21 cellular contexts compared by ENCODE assay signal in genomic region chr17:66938656-66939055, GRCh38. TPM values are rescaled to one million over a fixed set of nuclear protein-coding genes. Genes with fewer than 3 reads are reported as not detected.
A peak's percentile ranks its signal among the peaks of the same experiment; 100 is the strongest.
DNase-seq lines count a peak whose midpoint lies in the region; ATAC-seq, FAIRE-seq and TF ChIP-seq lines count a peak whose summit lies in the region.
"Had no signal": no experiment of that assay in that cellular context is flagged by ENCODE, and none has a peak within 500 bp of the region (broad histone marks: within the 10 kb centered on the region; RNA-seq: fewer than 3 reads in every experiment).

No MANE protein-coding gene starts in this region.

- TF ChIP-seq POLR2A in IMR-90 (IDR thresholded peaks at IDR 0.05; ENCODE audit: low read depth, low read length), result no peak

- no peaks in the 10 kb centered on the region; the same call in 1 of the 2 replicates for H3K9me1 ChIP-seq in IMR-90 (ENCODE audit: insufficient read depth, low read length)

- H4K20me1 ChIP-seq in IMR-90 (ENCODE audit: insufficient read depth, low read length), result no peaks in the 10 kb centered on the region

- in situ Hi-C loops in IMR-90 (cut with MboI; ENCODE audit: low sequenced_read_pairs), result no loop called here

- no peak overlapping the region for H4K5ac ChIP-seq in IMR-90 (ENCODE audit: low read depth, low read length)

- H3K27ac ChIP-seq in IMR-90 (ENCODE audit: insufficient read depth, low read length), result no peak overlapping the region
- H3K27ac ChIP-seq in neuronal stem cell (replicated peaks; ENCODE audit: low read length), result no peak overlapping the region
- no peak overlapping the region for H3K27ac ChIP-seq in foreskin keratinocyte
- H3K27ac ChIP-seq: C4-2B had no signal

- peaks cover 7% of the 10 kb centered on the region for H3K27me3 Mint-ChIP-seq in chondrocyte (ENCODE audit: low read depth)

- H2AK9ac ChIP-seq in IMR-90 (replicated peaks; ENCODE audit: low read depth, low read length, poor library complexity), result peak overlapping the region; percentile 9

- dilution Hi-C loops in IMR-90 (cut with HindIII; ENCODE audit: low sequenced_read_pairs, unreplicated experiment), result no loop called here

- H2BK15ac ChIP-seq in IMR-90 (ENCODE audit: low read depth, low read length), result no peak overlapping the region
- peak overlapping the region; percentile 53 for H2BK15ac ChIP-seq in neuronal stem cell (ENCODE audit: low read length)

- H4K8ac ChIP-seq in IMR-90 (ENCODE audit: low read depth in 2 of 2, low read length in 2 of 2) (no peak overlapping the region), neuronal stem cell (ENCODE audit: low read depth, low read length) (no peak overlapping the region)

- H2BK120ac ChIP-seq in IMR-90 (ENCODE audit: low read depth, low read length) (no peak overlapping the region), neuronal stem cell (ENCODE audit: low read depth, low read length) (no peak overlapping the region)

- H3K23ac ChIP-seq in IMR-90 (ENCODE audit: low read depth, low read length) (no peak overlapping the region), neuronal stem cell (ENCODE audit: low read depth, low read length, poor library complexity) (no peak overlapping the region)

- no peak for ATAC-seq in IMR-90 (ENCODE audit: low read depth)
- ATAC-seq in foreskin keratinocyte, result no peak
- ATAC-seq: GM23338, HCT116 had no signal

- H4K91ac ChIP-seq in IMR-90 (ENCODE audit: insufficient read depth, low read depth, low read length) (no peak overlapping the region), neuronal stem cell (ENCODE audit: low read depth, low read length, poor library complexity) (no peak overlapping the region)

- no TSS peak for BruUV-seq in IMR-90 (replicated peaks; lab: Mats Ljungman, UMichigan)

- intact Hi-C loops in IMR-90 (cut with micrococcal nuclease), result no loop called here

- H3K27me3 ChIP-seq in IMR-90 (ENCODE audit: control insufficient read depth, insufficient read depth, low read length), result peaks cover 32% of the 10 kb centered on the region
- H3K27me3 ChIP-seq in neuronal stem cell (ENCODE audit: control insufficient read depth in 3 of 3, insufficient read depth in 3 of 3, low read depth in 1 of 3, low read length in 3 of 3), result peaks cover 0 to 25% (median 0%) of the 10 kb centered on the region in 3 experiments
- H3K27me3 ChIP-seq in foreskin keratinocyte, result peaks cover 4% of the 10 kb centered on the region

- H3K4me3 Mint-ChIP-seq in chondrocyte (ENCODE audit: unreplicated experiment), result no peak overlapping the region
- H3K4me3 Mint-ChIP-seq: CD4-positive, alpha-beta T cell; GM23338; HFFc6 had no signal

- H3K4me2 ChIP-seq in IMR-90 (ENCODE audit: low read depth, low read length), result no peak overlapping the region
- H3K4me2 ChIP-seq in neuronal stem cell (ENCODE audit: insufficient read depth, low read length, poor library complexity, severe bottlenecking), result no peak overlapping the region
- H3K4me2 ChIP-seq: GM23338 had no signal

- no peaks in the 10 kb centered on the region for H3K36me3 ChIP-seq in IMR-90 (ENCODE audit: control insufficient read depth, insufficient read depth, low read length)
- H3K36me3 ChIP-seq in neuronal stem cell (replicated peaks in 1 of 2; ENCODE audit: control insufficient read depth in 2 of 2, insufficient read depth in 2 of 2, low read length in 2 of 2), result no peaks in the 10 kb centered on the region

- no peak for DNase-seq in IMR-90
- DNase-seq in chondrocyte (ENCODE audit: low spot score), result peak; percentile 52
- DNase-seq in neuronal stem cell (ENCODE audit: low spot score), result no peak
- no peak for DNase-seq in urothelium cell line (ENCODE audit: low spot score)
- DNase-seq in activated CD4-positive, alpha-beta T cell treated with anti-CD3 and anti-CD28 coated beads for 1 hour, result no peak
- no peak for DNase-seq in stimulated activated CD4-positive, alpha-beta T cell treated with anti-CD3 and anti-CD28 coated beads, Interleukin-4, amount 100 ng/mL, for 24 hours
- DNase-seq in foreskin keratinocyte, result no peak
- DNase-seq: AML-193; Caco-2; CD4-positive, alpha-beta T cell; DMS153; DMS79; GDM1; H7; HFFc6 had no signal

- H3K14ac ChIP-seq in IMR-90 (replicated peaks; ENCODE audit: low read depth, low read length), result no peak overlapping the region
- H3K14ac ChIP-seq in neuronal stem cell (ENCODE audit: low read length), result no peak overlapping the region

- H3K4me1 Mint-ChIP-seq in chondrocyte (ENCODE audit: low read depth), result peaks cover 4% of the 10 kb centered on the region

- 50% methylated on average over 3 of the region's 10 CpGs; no CpG with 5 or more reads in 1 of the 2 experiments for WGBS in IMR-90 (ENCODE audit: extremely low coverage in 2 of 2, insufficient read length in 1 of 2), 2 experiments
- WGBS in neuronal stem cell (ENCODE audit: extremely low coverage in 2 of 2, insufficient read length in 2 of 2, insufficient replicate concordance in 1 of 2), 2 donors, result no CpG with 5 or more reads among the region's 10 CpGs

- H3K9me3 ChIP-seq in IMR-90 (ENCODE audit: control insufficient read depth, insufficient read depth, low read length), result peaks cover 15% of the 10 kb centered on the region
- H3K9me3 ChIP-seq in neuronal stem cell (replicated peaks in 1 of 2; ENCODE audit: control insufficient read depth in 2 of 2, insufficient read depth in 1 of 2, low read depth in 1 of 2, low read length in 2 of 2), result peaks cover 6 to 7% of the 10 kb centered on the region in 2 donors

- TF ChIP-seq CTCF in IMR-90 (conservative IDR thresholded peaks at IDR 0.05; ENCODE audit: low read depth, low read length) (no peak), chondrocyte (IDR thresholded peaks at IDR 0.05) (no peak), foreskin keratinocyte (conservative IDR thresholded peaks at IDR 0.05) (no peak)

- no peak overlapping the region for H3K56ac ChIP-seq in IMR-90 (ENCODE audit: extremely low read depth, insufficient read depth, low read length)

- peaks cover 8% of the 10 kb centered on the region for H3K36me3 Mint-ChIP-seq in chondrocyte (ENCODE audit: low read depth)

- H2BK5ac ChIP-seq in IMR-90 (ENCODE audit: low read depth, low read length, poor library complexity, severe bottlenecking) (no peak overlapping the region), neuronal stem cell (ENCODE audit: low read length) (no peak overlapping the region)

- H3K79me1 ChIP-seq in IMR-90 (ENCODE audit: low read depth in 1 of 2, low read length in 2 of 2) (no peaks in the 10 kb centered on the region), neuronal stem cell (ENCODE audit: low read depth, low read length) (no peaks in the 10 kb centered on the region)

- no peaks in the 10 kb centered on the region for H3K4me1 ChIP-seq in IMR-90 (ENCODE audit: control insufficient read depth, insufficient read depth, low read length)
- H3K4me1 ChIP-seq in neuronal stem cell (ENCODE audit: control insufficient read depth in 2 of 2, insufficient read depth in 1 of 2, low read depth in 1 of 2, low read length in 2 of 2), result no peaks in the 10 kb centered on the region
- H3K4me1 ChIP-seq in foreskin keratinocyte, result no peaks in the 10 kb centered on the region

- H2BK12ac ChIP-seq in neuronal stem cell (ENCODE audit: low read length), result no peak overlapping the region

- H3K18ac ChIP-seq in IMR-90 (ENCODE audit: low read depth, low read length) (no peak overlapping the region), neuronal stem cell (ENCODE audit: low read length) (peak overlapping the region; percentile 11)

- CTCF ChIA-PET in IMR-90 (lab: Yijun Ruan, JAX), result no interaction called here

- no peak overlapping the region for H3K4ac ChIP-seq in IMR-90 (ENCODE audit: low read depth, low read length)
- H3K4ac ChIP-seq in neuronal stem cell (ENCODE audit: low read length), result no peak overlapping the region

- no peak overlapping the region for H2AK5ac ChIP-seq in IMR-90 (ENCODE audit: low read depth, low read length)
- no peak overlapping the region for H2AK5ac ChIP-seq in neuronal stem cell (ENCODE audit: low read depth, low read length)

- no peak for TF ChIP-seq RAD21 in IMR-90 (IDR thresholded peaks at IDR 0.05; ENCODE audit: low read length)

- FAIRE-seq in urothelium cell line (lab: Jason Lieb, UNC), result peak; percentile 23
- FAIRE-seq: A204.1, D721Med, HTR-8/SVneo had no signal

- peaks cover 30% of the 10 kb centered on the region for H3K9me3 Mint-ChIP-seq in chondrocyte (ENCODE audit: low read depth)
- H3K9me3 Mint-ChIP-seq: HFFc6 had no signal

- H3K4me3 ChIP-seq in IMR-90 (ENCODE audit: insufficient read depth, low read depth, low read length) (no peak overlapping the region), neuronal stem cell (ENCODE audit: low read length in 2 of 2) (no peak overlapping the region)
- H3K4me3 ChIP-seq: GM23338 had no signal

- no peak overlapping the region for H3K27ac Mint-ChIP-seq in chondrocyte (ENCODE audit: unreplicated experiment)
- H3K27ac Mint-ChIP-seq: CD4-positive, alpha-beta T cell; GM23338; HFFc6 had no signal

- H2BK20ac ChIP-seq in IMR-90 (ENCODE audit: low read depth, low read length), result no peak overlapping the region

- H3K9ac ChIP-seq in IMR-90 (ENCODE audit: low read depth, low read length) (no peak overlapping the region), neuronal stem cell (ENCODE audit: low read depth, low read length, poor library complexity) (no peak overlapping the region)

- H2AFZ ChIP-seq in IMR-90 (replicated peaks; ENCODE audit: low read length, poor library complexity) (no peak overlapping the region), neuronal stem cell (ENCODE audit: low read length) (peak overlapping the region; percentile 38)
- H2AFZ ChIP-seq: GM23338 had no signal

- POLR2A ChIA-PET in IMR-90 (lab: Charles Lee; ENCODE audit: unreplicated experiment), result no interaction called here

TF ChIP-seq in IMR-90, 13 proteins besides CTCF, POLR2A, EP300 and RAD21 (continues in another document):
- TF ChIP-seq CEBPB (IDR thresholded peaks at IDR 0.05; ENCODE audit: low read depth, low read length), result no peak
- no peak for TF ChIP-seq MAZ (IDR thresholded peaks at IDR 0.05; ENCODE audit: borderline replicate concordance, low read depth, low read length)
- TF ChIP-seq ELK1 (IDR thresholded peaks at IDR 0.05; ENCODE audit: borderline replicate concordance, low read depth, low read length), result no peak

RNA-seq across cellular contexts. Expression of gene CACNG4, which starts 25.9 kb away (rescaled TPM):
- total RNA-seq in IMR-90 (2012; rRNA removed) (under 0.01 TPM in 2 replicates), chondrocyte (2.9 to 6.9 TPM (median 3.2 TPM) in 3 replicates), foreskin keratinocyte (0.17 and 0.18 TPM in 2 replicates)
- polyA plus RNA-seq in IMR-90 (2012; rRNA removed) (0.44 and 0.53 TPM in 2 replicates), foreskin keratinocyte (0.18 and 0.21 TPM in 2 replicates)
- 0.25 and 0.42 TPM in 2 replicates for polyA plus RNA-seq in IMR-90 (2012; cell fraction: cytosol; rRNA removed)
- 0.16 and 0.33 TPM in 2 replicates for polyA plus RNA-seq in IMR-90 (2012; cell fraction: nucleus; rRNA removed; ENCODE audit: low replicate concordance)
- 8.3 TPM for polyA plus RNA-seq in neuronal stem cell (2013, experiment 1 of 2)
- polyA plus RNA-seq in neuronal stem cell (2013, experiment 2 of 2), result 8.6 TPM
- total RNA-seq: CD4-positive, alpha-beta T cell; HFFc6 had no signal
